Comparison of ENCODE assay signal across 2 cellular contexts in the genomic region with DNA sequence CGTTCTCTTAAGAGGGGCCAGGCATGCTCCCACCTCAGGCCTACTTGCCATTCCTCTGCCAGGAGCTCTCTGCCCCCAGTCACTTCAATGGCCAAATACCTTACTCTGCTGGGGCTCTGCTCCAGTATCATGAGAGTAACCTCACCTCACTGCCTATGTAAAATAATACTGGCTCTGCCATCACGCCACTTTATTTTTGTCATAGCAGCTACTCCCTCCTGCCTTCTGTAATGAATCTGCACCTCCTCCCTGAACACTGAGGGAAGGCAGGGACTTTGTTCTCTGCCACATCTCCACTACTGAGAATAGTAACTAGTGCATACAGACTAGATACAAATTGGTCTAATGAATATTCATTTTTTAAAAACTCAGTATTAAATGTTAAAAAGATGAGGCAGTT.
TF ChIP-seq lines count a peak whose summit lies in the region.

No MANE protein-coding gene starts in this region.

TF ChIP-seq in IMR-90, 13 proteins besides CTCF, POLR2A, EP300 and RAD21 (continued from another document):
- TF ChIP-seq, protein P1, sequence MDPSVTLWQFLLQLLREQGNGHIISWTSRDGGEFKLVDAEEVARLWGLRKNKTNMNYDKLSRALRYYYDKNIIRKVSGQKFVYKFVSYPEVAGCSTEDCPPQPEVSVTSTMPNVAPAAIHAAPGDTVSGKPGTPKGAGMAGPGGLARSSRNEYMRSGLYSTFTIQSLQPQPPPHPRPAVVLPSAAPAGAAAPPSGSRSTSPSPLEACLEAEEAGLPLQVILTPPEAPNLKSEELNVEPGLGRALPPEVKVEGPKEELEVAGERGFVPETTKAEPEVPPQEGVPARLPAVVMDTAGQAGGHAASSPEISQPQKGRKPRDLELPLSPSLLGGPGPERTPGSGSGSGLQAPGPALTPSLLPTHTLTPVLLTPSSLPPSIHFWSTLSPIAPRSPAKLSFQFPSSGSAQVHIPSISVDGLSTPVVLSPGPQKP (IDR thresholded peaks at IDR 0.05; ENCODE audit: borderline replicate concordance, low read depth, low read length), result no peak
TF ChIP-seq in IMR-90: peak in this region for 0.

TF ChIP-seq in WTC11, 78 proteins besides CTCF, POLR2A, EP300 and RAD21 (continued from another document):
- TF ChIP-seq, protein P2, sequence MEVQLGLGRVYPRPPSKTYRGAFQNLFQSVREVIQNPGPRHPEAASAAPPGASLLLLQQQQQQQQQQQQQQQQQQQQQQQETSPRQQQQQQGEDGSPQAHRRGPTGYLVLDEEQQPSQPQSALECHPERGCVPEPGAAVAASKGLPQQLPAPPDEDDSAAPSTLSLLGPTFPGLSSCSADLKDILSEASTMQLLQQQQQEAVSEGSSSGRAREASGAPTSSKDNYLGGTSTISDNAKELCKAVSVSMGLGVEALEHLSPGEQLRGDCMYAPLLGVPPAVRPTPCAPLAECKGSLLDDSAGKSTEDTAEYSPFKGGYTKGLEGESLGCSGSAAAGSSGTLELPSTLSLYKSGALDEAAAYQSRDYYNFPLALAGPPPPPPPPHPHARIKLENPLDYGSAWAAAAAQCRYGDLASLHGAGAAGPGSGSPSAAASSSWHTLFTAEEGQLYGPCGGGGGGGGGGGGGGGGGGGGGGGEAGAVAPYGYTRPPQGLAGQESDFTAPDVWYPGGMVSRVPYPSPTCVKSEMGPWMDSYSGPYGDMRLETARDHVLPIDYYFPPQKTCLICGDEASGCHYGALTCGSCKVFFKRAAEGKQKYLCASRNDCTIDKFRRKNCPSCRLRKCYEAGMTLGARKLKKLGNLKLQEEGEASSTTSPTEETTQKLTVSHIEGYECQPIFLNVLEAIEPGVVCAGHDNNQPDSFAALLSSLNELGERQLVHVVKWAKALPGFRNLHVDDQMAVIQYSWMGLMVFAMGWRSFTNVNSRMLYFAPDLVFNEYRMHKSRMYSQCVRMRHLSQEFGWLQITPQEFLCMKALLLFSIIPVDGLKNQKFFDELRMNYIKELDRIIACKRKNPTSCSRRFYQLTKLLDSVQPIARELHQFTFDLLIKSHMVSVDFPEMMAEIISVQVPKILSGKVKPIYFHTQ (CRISPR knock-in tag; IDR thresholded peaks at IDR 0.05), result no peak
- TF ChIP-seq, protein P3, sequence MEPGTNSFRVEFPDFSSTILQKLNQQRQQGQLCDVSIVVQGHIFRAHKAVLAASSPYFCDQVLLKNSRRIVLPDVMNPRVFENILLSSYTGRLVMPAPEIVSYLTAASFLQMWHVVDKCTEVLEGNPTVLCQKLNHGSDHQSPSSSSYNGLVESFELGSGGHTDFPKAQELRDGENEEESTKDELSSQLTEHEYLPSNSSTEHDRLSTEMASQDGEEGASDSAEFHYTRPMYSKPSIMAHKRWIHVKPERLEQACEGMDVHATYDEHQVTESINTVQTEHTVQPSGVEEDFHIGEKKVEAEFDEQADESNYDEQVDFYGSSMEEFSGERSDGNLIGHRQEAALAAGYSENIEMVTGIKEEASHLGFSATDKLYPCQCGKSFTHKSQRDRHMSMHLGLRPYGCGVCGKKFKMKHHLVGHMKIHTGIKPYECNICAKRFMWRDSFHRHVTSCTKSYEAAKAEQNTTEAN (CRISPR knock-in tag; IDR thresholded peaks at IDR 0.05), result no peak
- TF ChIP-seq PRRX2 (CRISPR knock-in tag; IDR thresholded peaks at IDR 0.05) (no peak), ZNF317 (CRISPR knock-in tag; IDR thresholded peaks at IDR 0.05; ENCODE audit: borderline replicate concordance, low read depth) (no peak), NFYB (CRISPR knock-in tag; conservative IDR thresholded peaks at IDR 0.05; ENCODE audit: low read depth) (no peak), KAT7 (CRISPR knock-in tag; IDR thresholded peaks at IDR 0.05; ENCODE audit: borderline replicate concordance) (no peak)
- TF ChIP-seq, protein P4, sequence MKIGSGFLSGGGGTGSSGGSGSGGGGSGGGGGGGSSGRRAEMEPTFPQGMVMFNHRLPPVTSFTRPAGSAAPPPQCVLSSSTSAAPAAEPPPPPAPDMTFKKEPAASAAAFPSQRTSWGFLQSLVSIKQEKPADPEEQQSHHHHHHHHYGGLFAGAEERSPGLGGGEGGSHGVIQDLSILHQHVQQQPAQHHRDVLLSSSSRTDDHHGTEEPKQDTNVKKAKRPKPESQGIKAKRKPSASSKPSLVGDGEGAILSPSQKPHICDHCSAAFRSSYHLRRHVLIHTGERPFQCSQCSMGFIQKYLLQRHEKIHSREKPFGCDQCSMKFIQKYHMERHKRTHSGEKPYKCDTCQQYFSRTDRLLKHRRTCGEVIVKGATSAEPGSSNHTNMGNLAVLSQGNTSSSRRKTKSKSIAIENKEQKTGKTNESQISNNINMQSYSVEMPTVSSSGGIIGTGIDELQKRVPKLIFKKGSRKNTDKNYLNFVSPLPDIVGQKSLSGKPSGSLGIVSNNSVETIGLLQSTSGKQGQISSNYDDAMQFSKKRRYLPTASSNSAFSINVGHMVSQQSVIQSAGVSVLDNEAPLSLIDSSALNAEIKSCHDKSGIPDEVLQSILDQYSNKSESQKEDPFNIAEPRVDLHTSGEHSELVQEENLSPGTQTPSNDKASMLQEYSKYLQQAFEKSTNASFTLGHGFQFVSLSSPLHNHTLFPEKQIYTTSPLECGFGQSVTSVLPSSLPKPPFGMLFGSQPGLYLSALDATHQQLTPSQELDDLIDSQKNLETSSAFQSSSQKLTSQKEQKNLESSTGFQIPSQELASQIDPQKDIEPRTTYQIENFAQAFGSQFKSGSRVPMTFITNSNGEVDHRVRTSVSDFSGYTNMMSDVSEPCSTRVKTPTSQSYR (CRISPR knock-in tag; IDR thresholded peaks at IDR 0.05), result no peak
